ENCODE assay signal across 1 cellular context in the genomic region with DNA sequence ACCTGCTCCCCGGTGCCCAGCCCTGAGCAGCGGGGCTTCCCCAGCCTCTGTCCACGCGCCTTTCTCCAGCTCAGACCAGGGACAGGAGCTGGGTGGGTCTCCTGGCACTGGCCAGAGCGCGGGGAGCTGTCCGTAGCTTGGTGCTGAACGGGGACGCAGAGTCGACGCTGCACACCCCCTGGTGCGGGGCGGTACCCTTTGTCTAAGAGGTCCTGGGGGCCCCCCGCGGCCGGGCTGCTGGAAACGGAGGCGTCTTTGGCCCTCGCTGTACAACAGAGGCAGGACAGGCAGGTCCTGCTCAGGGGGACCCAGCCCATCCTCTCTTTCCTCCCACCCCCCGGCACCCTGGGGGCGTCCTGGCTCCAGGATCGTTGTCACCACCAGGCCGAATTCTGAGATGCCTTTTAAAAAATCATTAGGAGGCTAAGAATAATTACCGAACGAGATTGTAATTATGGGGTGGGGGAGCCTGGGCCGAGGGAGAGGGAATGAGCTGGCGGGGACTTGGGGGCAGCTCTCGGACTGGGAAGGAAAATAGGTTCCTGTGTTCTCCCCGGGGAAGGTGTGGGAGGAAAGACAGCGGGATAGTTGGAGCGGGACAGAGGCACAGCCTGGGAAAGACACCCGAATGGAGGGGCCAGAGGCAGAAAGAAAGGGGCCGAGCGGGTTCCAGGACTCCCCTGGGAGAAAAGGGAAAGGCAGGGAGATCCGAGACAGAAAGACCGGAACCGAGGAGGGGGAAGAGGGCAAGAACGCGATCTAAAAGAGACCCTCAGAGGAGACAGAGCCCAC.
TF ChIP-seq lines count a peak whose summit lies in the region.

No MANE protein-coding gene starts in this region.

TF ChIP-seq in liver, 16 proteins besides CTCF, POLR2A, EP300 and RAD21:
- TF ChIP-seq, protein P1, sequence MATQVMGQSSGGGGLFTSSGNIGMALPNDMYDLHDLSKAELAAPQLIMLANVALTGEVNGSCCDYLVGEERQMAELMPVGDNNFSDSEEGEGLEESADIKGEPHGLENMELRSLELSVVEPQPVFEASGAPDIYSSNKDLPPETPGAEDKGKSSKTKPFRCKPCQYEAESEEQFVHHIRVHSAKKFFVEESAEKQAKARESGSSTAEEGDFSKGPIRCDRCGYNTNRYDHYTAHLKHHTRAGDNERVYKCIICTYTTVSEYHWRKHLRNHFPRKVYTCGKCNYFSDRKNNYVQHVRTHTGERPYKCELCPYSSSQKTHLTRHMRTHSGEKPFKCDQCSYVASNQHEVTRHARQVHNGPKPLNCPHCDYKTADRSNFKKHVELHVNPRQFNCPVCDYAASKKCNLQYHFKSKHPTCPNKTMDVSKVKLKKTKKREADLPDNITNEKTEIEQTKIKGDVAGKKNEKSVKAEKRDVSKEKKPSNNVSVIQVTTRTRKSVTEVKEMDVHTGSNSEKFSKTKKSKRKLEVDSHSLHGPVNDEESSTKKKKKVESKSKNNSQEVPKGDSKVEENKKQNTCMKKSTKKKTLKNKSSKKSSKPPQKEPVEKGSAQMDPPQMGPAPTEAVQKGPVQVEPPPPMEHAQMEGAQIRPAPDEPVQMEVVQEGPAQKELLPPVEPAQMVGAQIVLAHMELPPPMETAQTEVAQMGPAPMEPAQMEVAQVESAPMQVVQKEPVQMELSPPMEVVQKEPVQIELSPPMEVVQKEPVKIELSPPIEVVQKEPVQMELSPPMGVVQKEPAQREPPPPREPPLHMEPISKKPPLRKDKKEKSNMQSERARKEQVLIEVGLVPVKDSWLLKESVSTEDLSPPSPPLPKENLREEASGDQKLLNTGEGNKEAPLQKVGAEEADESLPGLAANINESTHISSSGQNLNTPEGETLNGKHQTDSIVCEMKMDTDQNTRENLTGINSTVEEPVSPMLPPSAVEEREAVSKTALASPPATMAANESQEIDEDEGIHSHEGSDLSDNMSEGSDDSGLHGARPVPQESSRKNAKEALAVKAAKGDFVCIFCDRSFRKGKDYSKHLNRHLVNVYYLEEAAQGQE (IDR thresholded peaks at IDR 0.05), result peak; percentile 99
- no peak for TF ChIP-seq YY1 (IDR thresholded peaks at IDR 0.05)
